ENCODE assay signal across 17 cellular contexts in the genomic region with DNA sequence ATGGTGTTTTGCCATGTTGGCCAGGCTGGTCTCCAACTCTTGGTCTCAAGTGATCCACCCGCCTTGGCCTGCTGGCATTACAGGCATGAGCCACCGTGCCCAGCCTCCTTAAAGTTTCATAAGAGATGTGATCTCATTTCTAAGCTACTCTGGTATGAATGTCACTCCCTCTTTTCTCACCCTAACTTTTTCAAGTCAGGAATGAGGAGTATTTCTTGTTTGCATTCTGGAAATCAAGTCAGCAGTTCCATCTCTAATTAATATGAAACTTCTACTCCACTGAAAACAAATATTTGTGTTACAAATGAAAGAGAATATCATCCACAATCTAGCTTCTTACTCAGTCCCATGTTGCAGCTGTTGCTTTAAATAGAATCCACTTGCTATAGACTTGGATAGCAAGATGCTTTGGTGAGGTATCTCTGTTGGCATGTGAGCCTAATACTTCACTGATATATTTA.
DNase-seq lines count a peak whose midpoint lies in the region; ATAC-seq and TF ChIP-seq lines count a peak whose summit lies in the region.
"Had no signal": no experiment of that assay in that cellular context is flagged by ENCODE, and none has a peak within 500 bp of the region (broad histone marks: within the 10 kb centered on the region; RNA-seq: fewer than 3 reads in every experiment).

No MANE protein-coding gene starts in this region.

- no peak overlapping the region for H3K27ac Mint-ChIP-seq in activated T-helper 17 cell treated with anti-CD3 and anti-CD28 coated beads, Interleukin-2, amount 50 U/mL, for 72 hours
- H3K27ac Mint-ChIP-seq: CD4-positive, alpha-beta T cell had no signal

- no peak overlapping the region for H3K4me3 Mint-ChIP-seq in activated T-helper 17 cell treated with anti-CD3 and anti-CD28 coated beads, Interleukin-2, amount 50 U/mL, for 72 hours
- H3K4me3 Mint-ChIP-seq: brain; CD4-positive, alpha-beta T cell had no signal

- peaks cover 19% of the 10 kb centered on the region for H3K4me1 Mint-ChIP-seq in activated T-helper 17 cell treated with anti-CD3 and anti-CD28 coated beads, Interleukin-2, amount 50 U/mL, for 72 hours
- H3K4me1 Mint-ChIP-seq: brain had no signal

- peak; percentile 48 for DNase-seq in GM04504 (ENCODE audit: low read depth)
- DNase-seq in fibroblast of mammary gland (ENCODE audit: low read depth): peak; percentile 18
- DNase-seq in NCI-H1930 (lab: John Stamatoyannopoulos, UW): no peak
- no peak for DNase-seq in Kasumi-1 (lab: John Stamatoyannopoulos, UW)
- DNase-seq in NCI-H2171 (lab: John Stamatoyannopoulos, UW): no peak
- DNase-seq: activated gamma-delta T cell treated with Interleukin-2 at 50 U/mL for 16 hours; CD4-positive, alpha-beta T cell; DND-41; effector CD4-positive, alpha-beta T cell; glutamatergic neuron; Karpas-422; NCI-H146; stomach had no signal

- H3K9me3 Mint-ChIP-seq in activated T-helper 17 cell treated with anti-CD3 and anti-CD28 coated beads, Interleukin-2, amount 50 U/mL, for 72 hours: no peaks in the 10 kb centered on the region
- H3K9me3 Mint-ChIP-seq: brain; CD4-positive, alpha-beta T cell had no signal

- H3K4me3 ChIP-seq in fibroblast of mammary gland (ENCODE audit: control insufficient read depth, low read depth, low read length) (no peak overlapping the region), skin epidermis (no peak overlapping the region)
- H3K4me3 ChIP-seq: stomach had no signal

- TF ChIP-seq CTCF in fibroblast of mammary gland (conservative IDR thresholded peaks at IDR 0.05; ENCODE audit: control insufficient read depth, insufficient read depth, low read depth, low read length): no peak

- H3K27me3 Mint-ChIP-seq in activated T-helper 17 cell treated with anti-CD3 and anti-CD28 coated beads, Interleukin-2, amount 50 U/mL, for 72 hours: no peaks in the 10 kb centered on the region
- H3K27me3 Mint-ChIP-seq: CD4-positive, alpha-beta T cell had no signal

- H3K36me3 Mint-ChIP-seq in activated T-helper 17 cell treated with anti-CD3 and anti-CD28 coated beads, Interleukin-2, amount 50 U/mL, for 72 hours (ENCODE audit: low read depth): no peaks in the 10 kb centered on the region
- H3K36me3 Mint-ChIP-seq: brain had no signal

- H3K27ac ChIP-seq in skin epidermis: peak overlapping the region in 13 of 21 experiments; percentile 1 to 83 (median 53)
- H3K27ac ChIP-seq: stomach had no signal

- ATAC-seq in activated T-helper 17 cell treated with anti-CD3 and anti-CD28 coated beads, Interleukin-2, amount 50 U/mL, for 72 hours (replicated peaks): peak; percentile 26
- ATAC-seq in GM19351 (IDR thresholded peaks at IDR 0.05; ENCODE audit: unreplicated experiment): no peak

Comparison
In these comparisons a context has a peak if more than half of its experiments do, and no peak if none do; other contexts are left out.
1. DNase-seq: peak in GM04504 (single experiment) and fibroblast of mammary gland (single experiment); none in NCI-H1930 (0 of 2), Kasumi-1 (0 of 2) and NCI-H2171 (single experiment).